Comparison of ENCODE assay signal across 22 cellular contexts in the genomic region with DNA sequence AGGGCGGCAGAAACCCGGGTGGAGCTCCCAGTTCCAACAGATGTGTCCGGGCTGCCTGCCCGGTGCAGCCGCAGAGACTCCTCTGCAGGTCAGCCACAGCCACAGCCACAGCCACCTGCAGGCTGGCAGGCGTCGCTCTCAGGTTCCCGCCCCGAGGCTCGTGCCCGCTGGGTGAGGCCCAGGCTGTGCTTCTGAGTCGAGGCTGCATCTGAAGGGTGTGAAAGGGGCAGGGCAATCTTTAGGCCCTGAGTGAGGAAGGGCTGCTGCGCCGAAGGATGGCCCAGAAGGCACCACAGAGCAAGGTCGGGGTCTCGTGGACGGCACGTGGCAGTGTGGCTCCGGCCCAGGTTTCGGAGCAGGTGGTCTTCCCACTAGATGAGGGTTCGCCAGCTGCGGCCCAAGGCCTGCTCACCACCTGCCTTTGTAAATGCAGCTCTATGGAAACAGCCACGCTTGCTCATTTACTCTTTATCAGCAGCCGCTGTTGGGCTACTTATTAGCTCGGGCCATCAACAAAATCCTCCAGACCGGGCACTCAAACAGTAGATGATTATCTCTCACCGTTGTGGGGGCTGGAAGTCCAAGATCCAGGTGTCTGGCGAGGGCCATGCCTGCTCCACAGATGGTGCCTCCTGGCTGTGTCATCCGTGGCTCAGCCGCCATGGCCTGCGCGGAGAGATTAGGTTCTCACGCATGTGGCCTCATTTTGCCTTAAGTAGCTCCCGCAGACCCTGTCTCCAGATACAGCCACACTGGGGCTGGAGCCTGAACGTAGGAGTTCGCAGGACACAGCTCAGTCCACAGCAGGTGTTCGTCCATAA. TPM values are rescaled to one million over a fixed set of nuclear protein-coding genes. Genes with fewer than 3 reads are reported as not detected.
A peak's percentile ranks its signal among the peaks of the same experiment; 100 is the strongest.
DNase-seq lines count a peak whose midpoint lies in the region; ATAC-seq, FAIRE-seq and TF ChIP-seq lines count a peak whose summit lies in the region.
"Had no signal": no experiment of that assay in that cellular context is flagged by ENCODE, and none has a peak within 500 bp of the region (broad histone marks: within the 10 kb centered on the region; RNA-seq: fewer than 3 reads in every experiment).

No MANE protein-coding gene starts in this region.

- H3K23ac ChIP-seq in mesenchymal stem cell (ENCODE audit: low read length in 2 of 2), result no peak overlapping the region

- no peak overlapping the region for H3K18ac ChIP-seq in mesenchymal stem cell (ENCODE audit: low read depth in 1 of 2, low read length in 2 of 2)

- H4K91ac ChIP-seq in mesenchymal stem cell (ENCODE audit: low read length), result peak overlapping the region; percentile 10

- FAIRE-seq in bronchial epithelial cell (lab: Jason Lieb, UNC), result peak; percentile 28
- FAIRE-seq: GM19239, H54 had no signal

- TF ChIP-seq CTCF in bronchial epithelial cell (IDR thresholded peaks at IDR 0.05; ENCODE audit: insufficient read depth, low read length, severe bottlenecking), result no peak
- TF ChIP-seq CTCF in upper lobe of right lung (IDR thresholded peaks at IDR 0.05), result no peak

- H3K4me3 Mint-ChIP-seq in activated naive CD4-positive, alpha-beta T cell treated with anti-CD3 and anti-CD28 coated beads for 36 hours, result no peak overlapping the region
- no peak overlapping the region for H3K4me3 Mint-ChIP-seq in activated CD4-positive, alpha-beta memory T cell treated with anti-CD3 and anti-CD28 coated beads for 36 hours
- H3K4me3 Mint-ChIP-seq: activated CD4-positive, alpha-beta T cell treated with anti-CD3 and anti-CD28 coated beads for 36 hours; stimulated activated naive CD8-positive, alpha-beta T cell treated with anti-CD3 and anti-CD28 coated beads, Interleukin-15, Interleukin-2, amounts not matched to agents 100 ng/mL and 50 ng/mL, for 24 hours had no signal

- peak; percentile 7 for DNase-seq in activated naive CD4-positive, alpha-beta T cell treated with anti-CD3 and anti-CD28 coated beads, Interleukin-2, amount 50 U/mL, for 16 hours
- DNase-seq in activated naive CD4-positive, alpha-beta T cell treated with anti-CD3 and anti-CD28 coated beads for 36 hours, result no peak
- DNase-seq in bronchial epithelial cell (ENCODE audit: low read depth) (no peak), mesenchymal stem cell (no peak), upper lobe of right lung (peak; percentile 46), AG20443 (ENCODE audit: low spot score) (no peak)
- DNase-seq in activated CD4-positive, alpha-beta memory T cell treated with anti-CD3 and anti-CD28 coated beads for 36 hours, result no peak
- DNase-seq: activated CD4-positive, alpha-beta T cell treated with anti-CD3 and anti-CD28 coated beads for 36 hours; esophagus squamous epithelium; GDM1; NCI-H1436; NCI-H2171 treated with DMSO at 0.1 percent for 48 hours; NCI-H748 treated with DMSO at 0.1 percent for 48 hours; PC-3 had no signal

- 97% methylated on average over 37 of the region's 37 CpGs for WGBS in mesenchymal stem cell

- H3K36me3 Mint-ChIP-seq in activated naive CD4-positive, alpha-beta T cell treated with anti-CD3 and anti-CD28 coated beads for 36 hours (ENCODE audit: low read depth), result peaks cover 24% of the 10 kb centered on the region
- H3K36me3 Mint-ChIP-seq in activated CD4-positive, alpha-beta memory T cell treated with anti-CD3 and anti-CD28 coated beads for 36 hours, result peaks cover 22% of the 10 kb centered on the region

- H3K4me2 ChIP-seq in mesenchymal stem cell (ENCODE audit: low read length, poor library complexity, severe bottlenecking), result no peak overlapping the region
- H3K4me2 ChIP-seq: BLaER1 had no signal

- CTCF ChIA-PET in activated naive CD4-positive, alpha-beta T cell treated with anti-CD3 and anti-CD28 coated beads for 36 hours (lab: Charles Lee), result interaction anchor here (0.6 kb wide), 1 partner anchor 281 kb away, joined by 3 read pairs; no protein-coding TSS in a partner anchor
- CTCF ChIA-PET in activated CD4-positive, alpha-beta memory T cell treated with anti-CD3 and anti-CD28 coated beads for 36 hours (lab: Charles Lee), result no interaction called here

- H3K9me3 ChIP-seq in mesenchymal stem cell (ENCODE audit: control insufficient read depth, low read length) (no peaks in the 10 kb centered on the region), upper lobe of right lung (no peaks in the 10 kb centered on the region)
- H3K9me3 ChIP-seq: esophagus squamous epithelium, sigmoid colon had no signal

- H2BK5ac ChIP-seq in mesenchymal stem cell (ENCODE audit: low read depth, low read length, poor library complexity, severe bottlenecking), result no peak overlapping the region

- H3K79me1 ChIP-seq in mesenchymal stem cell (replicated peaks; ENCODE audit: low read length, poor library complexity, severe bottlenecking), result peaks cover 5% of the 10 kb centered on the region

- H3K27me3 ChIP-seq in bronchial epithelial cell (ENCODE audit: control insufficient read depth, insufficient read depth, low read length) (no peaks in the 10 kb centered on the region), mesenchymal stem cell (ENCODE audit: control insufficient read depth in 1 of 2, insufficient read depth in 1 of 2, low read length in 2 of 2) (no peaks in the 10 kb centered on the region), upper lobe of right lung (no peaks in the 10 kb centered on the region)
- H3K27me3 ChIP-seq: BLaER1, esophagus squamous epithelium, sigmoid colon, upper lobe of left lung had no signal

- H3K4ac ChIP-seq in mesenchymal stem cell (ENCODE audit: low read depth in 1 of 2, low read length in 2 of 2), result peak overlapping the region in 1 of 2 experiments; percentile 31

- H3K14ac ChIP-seq in mesenchymal stem cell (ENCODE audit: low read length in 2 of 2), result no peak overlapping the region

- H3K27ac Mint-ChIP-seq in activated naive CD4-positive, alpha-beta T cell treated with anti-CD3 and anti-CD28 coated beads for 36 hours, result no peak overlapping the region
- no peak overlapping the region for H3K27ac Mint-ChIP-seq in activated CD4-positive, alpha-beta memory T cell treated with anti-CD3 and anti-CD28 coated beads for 36 hours
- H3K27ac Mint-ChIP-seq: activated CD4-positive, alpha-beta T cell treated with anti-CD3 and anti-CD28 coated beads for 36 hours; stimulated activated naive CD8-positive, alpha-beta T cell treated with anti-CD3 and anti-CD28 coated beads, Interleukin-15, Interleukin-2, amounts not matched to agents 100 ng/mL and 50 ng/mL, for 24 hours had no signal

- H4K8ac ChIP-seq in mesenchymal stem cell (ENCODE audit: low read length), result no peak overlapping the region

- peaks cover 24% of the 10 kb centered on the region for H3K36me3 ChIP-seq in bronchial epithelial cell (ENCODE audit: control insufficient read depth, insufficient read depth, low read length)
- peaks cover 51 to 53% of the 10 kb centered on the region in 2 experiments for H3K36me3 ChIP-seq in mesenchymal stem cell (ENCODE audit: control insufficient read depth in 1 of 2, insufficient read depth in 2 of 2, low read depth in 1 of 2, low read length in 2 of 2)
- peaks cover 8% of the 10 kb centered on the region for H3K36me3 ChIP-seq in upper lobe of right lung

- H3K4me1 ChIP-seq in mesenchymal stem cell (ENCODE audit: control insufficient read depth, insufficient read depth, low read depth, low read length) (peaks cover 49% of the 10 kb centered on the region), upper lobe of right lung (peaks cover 14% of the 10 kb centered on the region)

- ATAC-seq in upper lobe of right lung, result no peak
- no peak for ATAC-seq in GM18498 (IDR thresholded peaks at IDR 0.05; ENCODE audit: unreplicated experiment)
- ATAC-seq: activated CD4-positive, alpha-beta T cell treated with anti-CD3 and anti-CD28 coated beads for 36 hours; PC-3 had no signal

- no peak overlapping the region for H2BK15ac ChIP-seq in mesenchymal stem cell (ENCODE audit: low read depth, poor library complexity, severe bottlenecking)

- peaks cover 2% of the 10 kb centered on the region for H3K4me1 Mint-ChIP-seq in activated naive CD4-positive, alpha-beta T cell treated with anti-CD3 and anti-CD28 coated beads for 36 hours (ENCODE audit: low read depth)
- H3K4me1 Mint-ChIP-seq in activated CD4-positive, alpha-beta memory T cell treated with anti-CD3 and anti-CD28 coated beads for 36 hours (ENCODE audit: low read depth), result peaks cover 2% of the 10 kb centered on the region

- H3K27ac ChIP-seq in mesenchymal stem cell (ENCODE audit: low read length, poor library complexity, severe bottlenecking) (no peak overlapping the region), upper lobe of right lung (no peak overlapping the region)
- H3K27ac ChIP-seq: BLaER1, esophagus squamous epithelium, upper lobe of left lung had no signal

- no peaks in the 10 kb centered on the region for H3K27me3 Mint-ChIP-seq in activated naive CD4-positive, alpha-beta T cell treated with anti-CD3 and anti-CD28 coated beads for 36 hours (ENCODE audit: low read depth)
- H3K27me3 Mint-ChIP-seq in activated CD4-positive, alpha-beta memory T cell treated with anti-CD3 and anti-CD28 coated beads for 36 hours, result no peaks in the 10 kb centered on the region
- H3K27me3 Mint-ChIP-seq: activated CD4-positive, alpha-beta T cell treated with anti-CD3 and anti-CD28 coated beads for 36 hours; stimulated activated naive CD8-positive, alpha-beta T cell treated with anti-CD3 and anti-CD28 coated beads, Interleukin-15, Interleukin-2, amounts not matched to agents 100 ng/mL and 50 ng/mL, for 24 hours had no signal

- H3K4me3 ChIP-seq in bronchial epithelial cell (ENCODE audit: low read depth, low read length), result no peak overlapping the region
- H3K4me3 ChIP-seq in mesenchymal stem cell (ENCODE audit: insufficient read depth in 1 of 2, low read depth in 1 of 2, low read length in 2 of 2), result no peak overlapping the region
- H3K4me3 ChIP-seq in upper lobe of right lung, result no peak overlapping the region
- H3K4me3 ChIP-seq: BLaER1, esophagus squamous epithelium, lung, sigmoid colon, upper lobe of left lung had no signal

- no peak overlapping the region for H3K9ac ChIP-seq in mesenchymal stem cell (ENCODE audit: low read length)
- H3K9ac ChIP-seq: BLaER1 had no signal

- H3K9me3 Mint-ChIP-seq in activated naive CD4-positive, alpha-beta T cell treated with anti-CD3 and anti-CD28 coated beads for 36 hours, result peaks cover 5% of the 10 kb centered on the region
- peaks cover 6% of the 10 kb centered on the region for H3K9me3 Mint-ChIP-seq in activated CD4-positive, alpha-beta memory T cell treated with anti-CD3 and anti-CD28 coated beads for 36 hours

- peak overlapping the region; percentile 29 for H2AK5ac ChIP-seq in mesenchymal stem cell (ENCODE audit: low read length, severe bottlenecking)

- H2AFZ ChIP-seq in mesenchymal stem cell (ENCODE audit: low read depth, low read length), result no peak overlapping the region

- no peak overlapping the region for H2BK120ac ChIP-seq in mesenchymal stem cell (ENCODE audit: low read depth, low read length)

- POLR2A ChIA-PET in activated CD4-positive, alpha-beta memory T cell treated with anti-CD3 and anti-CD28 coated beads for 36 hours (lab: Charles Lee), result no interaction called here

- intact Hi-C loops in activated naive CD4-positive, alpha-beta T cell treated with anti-CD3 and anti-CD28 coated beads for 36 hours (cut with micrococcal nuclease), result no loop called here
- intact Hi-C loops in upper lobe of right lung (cut with DNase I), result no loop called here
- intact Hi-C loops in activated CD4-positive, alpha-beta memory T cell treated with anti-CD3 and anti-CD28 coated beads for 36 hours (cut with micrococcal nuclease), result no loop called here

- peak overlapping the region in 1 of 2 experiments; percentile 6 for H2BK12ac ChIP-seq in mesenchymal stem cell (ENCODE audit: low read length in 2 of 2)

RNA-seq across cellular contexts. Expression of gene TFDP1, which starts 40.3 kb away (rescaled TPM):
- 100 to 1,000 TPM; 157 to 161 TPM for total RNA-seq in activated naive CD4-positive, alpha-beta T cell treated with anti-CD3 and anti-CD28 coated beads for 36 hours
- total RNA-seq in bronchial epithelial cell, result 32.6 and 35.8 TPM in 2 replicates
- 60.2 TPM for polyA plus RNA-seq in mesenchymal stem cell (2013, experiment 1 of 2)
- polyA plus RNA-seq in mesenchymal stem cell (2013, experiment 2 of 2), result 62.5 TPM
- 42.3 TPM for total RNA-seq in upper lobe of right lung
- 100 to 1,000 TPM; 149 to 156 TPM for total RNA-seq in activated CD4-positive, alpha-beta memory T cell treated with anti-CD3 and anti-CD28 coated beads for 36 hours

RNA-seq across cellular contexts. Expression of gene DCUN1D2, which starts 53.8 kb away (rescaled TPM):
- 10 to 100 TPM; 14.3 to 14.7 TPM for total RNA-seq in activated naive CD4-positive, alpha-beta T cell treated with anti-CD3 and anti-CD28 coated beads for 36 hours
- total RNA-seq in bronchial epithelial cell (14.2 and 16.3 TPM in 2 replicates), upper lobe of right lung (24.6 TPM)
- polyA plus RNA-seq in mesenchymal stem cell (2013, experiment 1 of 2), result 7.1 TPM
- polyA plus RNA-seq in mesenchymal stem cell (2013, experiment 2 of 2), result 6.5 TPM
- total RNA-seq in activated CD4-positive, alpha-beta memory T cell treated with anti-CD3 and anti-CD28 coated beads for 36 hours, result 10 to 100 TPM; 14.4 to 15.8 TPM

Comparison
In these comparisons a context has a peak if more than half of its experiments do, and no peak if none do; other contexts are left out.
1. DNase-seq: peak in activated naive CD4-positive, alpha-beta T cell treated with anti-CD3 and anti-CD28 coated beads, Interleukin-2, amount 50 U/mL, for 16 hours (single experiment) and upper lobe of right lung (single experiment); none in activated naive CD4-positive, alpha-beta T cell treated with anti-CD3 and anti-CD28 coated beads for 36 hours (single experiment), bronchial epithelial cell (single experiment), mesenchymal stem cell (single experiment), activated CD4-positive, alpha-beta memory T cell treated with anti-CD3 and anti-CD28 coated beads for 36 hours (single experiment) and AG20443 (single experiment).